9 cellular contexts compared by ENCODE assay signal in the genomic region with DNA sequence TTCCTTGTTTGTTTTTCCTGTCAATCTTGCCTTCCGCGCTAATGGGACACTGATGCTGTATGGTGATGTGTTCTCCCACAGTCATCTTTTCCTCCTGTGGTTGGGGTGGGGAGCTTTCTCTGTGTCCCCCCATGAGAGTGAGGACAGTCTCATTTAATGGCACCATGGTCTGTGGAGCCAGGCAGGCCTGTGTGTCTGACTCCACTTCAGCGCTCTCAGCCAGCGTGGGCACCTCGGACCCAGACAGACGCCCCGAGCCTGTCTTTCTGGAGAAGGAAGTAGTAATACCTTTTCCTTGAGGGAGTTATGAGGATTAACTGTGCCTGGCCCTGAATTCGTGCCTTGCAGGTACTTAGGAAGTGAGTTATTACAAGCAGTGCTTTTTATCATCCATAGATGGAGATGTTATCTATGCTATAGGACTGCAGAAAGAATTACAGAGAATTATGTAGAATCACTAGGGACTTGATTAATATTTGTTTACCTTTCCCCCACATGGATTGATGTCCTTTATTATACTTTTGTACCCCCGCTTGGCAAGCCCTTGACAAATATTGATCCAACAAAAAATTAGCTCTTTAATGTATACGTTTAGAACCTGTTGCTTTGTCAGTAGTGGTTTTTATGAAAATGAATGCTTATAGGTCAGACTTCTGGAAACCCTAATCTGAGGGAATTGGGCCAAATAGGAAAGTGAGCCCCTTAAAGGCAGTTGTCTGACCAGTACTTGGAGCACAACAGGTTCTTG.
DNase-seq lines count a peak whose midpoint lies in the region; ATAC-seq and TF ChIP-seq lines count a peak whose summit lies in the region.
"Had no signal": no experiment of that assay in that cellular context is flagged by ENCODE, and none has a peak within 500 bp of the region (broad histone marks: within the 10 kb centered on the region; RNA-seq: fewer than 3 reads in every experiment).

No MANE protein-coding gene starts in this region.

- no peak overlapping the region for H3K4me3 Mint-ChIP-seq in chondrocyte (ENCODE audit: unreplicated experiment)
- H3K4me3 Mint-ChIP-seq: activated CD4-positive, alpha-beta memory T cell treated with anti-CD3 and anti-CD28 coated beads, Interleukin-2, amount 10 ng/mL, durations not matched to agents 7 days and 5 days had no signal

- peak overlapping the region; percentile 97 for H3K27ac ChIP-seq in ACC112 (ENCODE audit: low read depth, low read length)
- peak overlapping the region; percentile 97 for H3K27ac ChIP-seq in IMR-90 (ENCODE audit: insufficient read depth, low read length)
- H3K27ac ChIP-seq in neural cell (ENCODE audit: low read length), result no peak overlapping the region

- peak overlapping the region; percentile 96 for H3K4ac ChIP-seq in IMR-90 (ENCODE audit: low read depth, low read length)

- H3K4me1 ChIP-seq in ACC112 (ENCODE audit: control insufficient read depth, insufficient read depth, low read length, unreplicated experiment), result peaks cover 81% of the 10 kb centered on the region
- peaks cover 46% of the 10 kb centered on the region for H3K4me1 ChIP-seq in IMR-90 (ENCODE audit: control insufficient read depth, insufficient read depth, low read length)

- no peak for TF ChIP-seq EP300 in neural cell (conservative IDR thresholded peaks at IDR 0.05; ENCODE audit: poor library complexity, severe bottlenecking)

- ATAC-seq in IMR-90 (ENCODE audit: low read depth), result no peak
- ATAC-seq in HG03095 (IDR thresholded peaks at IDR 0.05; ENCODE audit: unreplicated experiment), result no peak
- ATAC-seq in HG03097 (IDR thresholded peaks at IDR 0.05; ENCODE audit: low FRiP score, unreplicated experiment), result no peak

- H3K4me2 ChIP-seq in IMR-90 (ENCODE audit: low read depth, low read length), result no peak overlapping the region
- H3K4me2 ChIP-seq in neural cell (ENCODE audit: low read length), result no peak overlapping the region

- TF ChIP-seq RAD21 in IMR-90 (IDR thresholded peaks at IDR 0.05; ENCODE audit: low read length), result no peak
- TF ChIP-seq RAD21 in neural cell (conservative IDR thresholded peaks at IDR 0.05), result no peak

- CTCF ChIA-PET in IMR-90 (lab: Yijun Ruan, JAX), result interaction anchor here (1.0 kb wide), 1 partner anchor 26 kb away, joined by 3 read pairs; no protein-coding TSS in a partner anchor

- H3K23ac ChIP-seq in IMR-90 (ENCODE audit: low read depth, low read length), result peak overlapping the region; percentile 96

- H3K14ac ChIP-seq in IMR-90 (replicated peaks; ENCODE audit: low read depth, low read length), result peak overlapping the region; percentile 96

- H3K9me2 ChIP-seq in neural cell (ENCODE audit: insufficient read depth, low read length), result no peaks in the 10 kb centered on the region

- H3K36me3 Mint-ChIP-seq in chondrocyte (ENCODE audit: low read depth), result no peaks in the 10 kb centered on the region

- H2AFZ ChIP-seq in ACC112 (ENCODE audit: low read length, unreplicated experiment), result no peak overlapping the region
- H2AFZ ChIP-seq in IMR-90 (replicated peaks; ENCODE audit: low read length, poor library complexity), result peak overlapping the region; percentile 36
- no peak overlapping the region for H2AFZ ChIP-seq in neural cell (ENCODE audit: low read depth, low read length)

- H3K27me3 ChIP-seq in ACC112 (ENCODE audit: insufficient read depth, low read length) (no peaks in the 10 kb centered on the region), IMR-90 (ENCODE audit: control insufficient read depth, insufficient read depth, low read length) (no peaks in the 10 kb centered on the region), neural cell (ENCODE audit: insufficient read depth, low read depth, low read length) (no peaks in the 10 kb centered on the region)

- H2AK5ac ChIP-seq in IMR-90 (ENCODE audit: low read depth, low read length), result peak overlapping the region; percentile 99

- H4K5ac ChIP-seq in IMR-90 (ENCODE audit: low read depth, low read length), result peak overlapping the region; percentile 85

- intact Hi-C loops in IMR-90 (cut with micrococcal nuclease), result no loop called here

- in situ Hi-C loops in IMR-90 (cut with MboI; ENCODE audit: low sequenced_read_pairs), result no loop called here

- H4K8ac ChIP-seq in IMR-90 (ENCODE audit: low read depth in 2 of 2, low read length in 2 of 2), result peak overlapping the region; percentile 63 to 86

- no peak overlapping the region for H3K4me3 ChIP-seq in ACC112 (ENCODE audit: low read depth, low read length)
- H3K4me3 ChIP-seq in IMR-90 (ENCODE audit: insufficient read depth, low read depth, low read length), result no peak overlapping the region
- H3K4me3 ChIP-seq in neural cell (ENCODE audit: low read length), result no peak overlapping the region

- H3K27me3 Mint-ChIP-seq in chondrocyte (ENCODE audit: low read depth), result no peaks in the 10 kb centered on the region
- H3K27me3 Mint-ChIP-seq: activated CD4-positive, alpha-beta memory T cell treated with anti-CD3 and anti-CD28 coated beads, Interleukin-2, amount 10 ng/mL, durations not matched to agents 7 days and 5 days had no signal

- peak overlapping the region; percentile 94 for H2BK20ac ChIP-seq in IMR-90 (ENCODE audit: low read depth, low read length)

- H2BK15ac ChIP-seq in IMR-90 (ENCODE audit: low read depth, low read length), result peak overlapping the region; percentile 85; the same call in 2 of the 3 replicates

- TF ChIP-seq POLR2A in IMR-90 (IDR thresholded peaks at IDR 0.05; ENCODE audit: low read depth, low read length), result no peak

- H4K20me1 ChIP-seq in IMR-90 (ENCODE audit: insufficient read depth, low read length), result peaks cover 30% of the 10 kb centered on the region
- H4K20me1 ChIP-seq in neural cell (ENCODE audit: insufficient read depth), result peaks cover 4% of the 10 kb centered on the region

- H3K36me3 ChIP-seq in ACC112 (ENCODE audit: insufficient read depth, low read length) (no peaks in the 10 kb centered on the region), IMR-90 (ENCODE audit: control insufficient read depth, insufficient read depth, low read length) (no peaks in the 10 kb centered on the region), neural cell (ENCODE audit: insufficient read depth, low read length) (no peaks in the 10 kb centered on the region)

- peak overlapping the region; percentile 60 for H2AK9ac ChIP-seq in IMR-90 (replicated peaks; ENCODE audit: low read depth, low read length, poor library complexity)

- no peaks in the 10 kb centered on the region for H3F3A ChIP-seq in neural cell (ENCODE audit: insufficient read depth, low read length, poor library complexity, severe bottlenecking)

- TF ChIP-seq CTCF in IMR-90 (conservative IDR thresholded peaks at IDR 0.05; ENCODE audit: low read depth, low read length) (no peak), chondrocyte (IDR thresholded peaks at IDR 0.05) (peak; percentile 70), neural cell (IDR thresholded peaks at IDR 0.05; ENCODE audit: poor library complexity, severe bottlenecking) (peak; percentile 26)

- no CpG with 5 or more reads among the region's 10 CpGs for WGBS in IMR-90 (ENCODE audit: extremely low coverage in 2 of 2, insufficient read length in 1 of 2), 2 experiments

- peak overlapping the region; percentile 90; the same call in 1 of the 2 replicates for H3K56ac ChIP-seq in IMR-90 (ENCODE audit: extremely low read depth, insufficient read depth, low read length)

- POLR2A ChIA-PET in IMR-90 (lab: Charles Lee; ENCODE audit: unreplicated experiment), result no interaction called here

- H3K79me2 ChIP-seq in ACC112 (ENCODE audit: control insufficient read depth, insufficient read depth, low read length, unreplicated experiment), result peaks cover 59% of the 10 kb centered on the region
- peaks cover 57% of the 10 kb centered on the region for H3K79me2 ChIP-seq in neural cell (replicated peaks; ENCODE audit: insufficient read depth, low read length)

- peak overlapping the region; percentile 95 for H2BK120ac ChIP-seq in IMR-90 (ENCODE audit: low read depth, low read length)

- peaks cover 98% of the 10 kb centered on the region for H3K4me1 Mint-ChIP-seq in chondrocyte (ENCODE audit: low read depth)

- dilution Hi-C loops in IMR-90 (cut with HindIII; ENCODE audit: low sequenced_read_pairs, unreplicated experiment), result no loop called here

- H3K9ac ChIP-seq in IMR-90 (ENCODE audit: low read depth, low read length), result peak overlapping the region; percentile 60
- H3K9ac ChIP-seq in neural cell (ENCODE audit: low read length), result no peak overlapping the region

- H3K9me1 ChIP-seq in IMR-90 (ENCODE audit: insufficient read depth, low read length), result peaks cover 19% of the 10 kb centered on the region

- DNase-seq in IMR-90 (no peak), chondrocyte (ENCODE audit: low spot score) (no peak), HuH-7 (ENCODE audit: low spot score) (no peak), NCI-H146 treated with DMSO at 0.1 percent for 48 hours (lab: John Stamatoyannopoulos, UW; ENCODE audit: unreplicated experiment) (no peak)
- DNase-seq: activated CD4-positive, alpha-beta memory T cell treated with anti-CD3 and anti-CD28 coated beads, Interleukin-2, amount 10 ng/mL, durations not matched to agents 7 days and 5 days had no signal

- BruUV-seq in IMR-90 (replicated peaks; lab: Mats Ljungman, UMichigan), result no TSS peak

- peak overlapping the region; percentile 92 for H3K18ac ChIP-seq in IMR-90 (ENCODE audit: low read depth, low read length)

- H3K27ac Mint-ChIP-seq in chondrocyte (ENCODE audit: unreplicated experiment), result peak overlapping the region; percentile 96
- H3K27ac Mint-ChIP-seq: activated CD4-positive, alpha-beta memory T cell treated with anti-CD3 and anti-CD28 coated beads, Interleukin-2, amount 10 ng/mL, durations not matched to agents 7 days and 5 days had no signal

- no peaks in the 10 kb centered on the region for H3K9me3 Mint-ChIP-seq in chondrocyte (ENCODE audit: low read depth)
- H3K9me3 Mint-ChIP-seq: activated CD4-positive, alpha-beta memory T cell treated with anti-CD3 and anti-CD28 coated beads, Interleukin-2, amount 10 ng/mL, durations not matched to agents 7 days and 5 days had no signal

- H3K79me1 ChIP-seq in IMR-90 (ENCODE audit: low read depth in 1 of 2, low read length in 2 of 2), result peaks cover 23 to 83% of the 10 kb centered on the region in 2 experiments

- H3K9me3 ChIP-seq in IMR-90 (ENCODE audit: control insufficient read depth, insufficient read depth, low read length), result no peaks in the 10 kb centered on the region
- H3K9me3 ChIP-seq in neural cell (ENCODE audit: low read length), result no peaks in the 10 kb centered on the region

- H4K91ac ChIP-seq in IMR-90 (ENCODE audit: insufficient read depth, low read depth, low read length), result peak overlapping the region; percentile 93

- peak overlapping the region; percentile 87 for H2BK5ac ChIP-seq in IMR-90 (ENCODE audit: low read depth, low read length, poor library complexity, severe bottlenecking)

TF ChIP-seq in IMR-90, 13 proteins besides CTCF, POLR2A, EP300 and RAD21 (continues in another document):
- TF ChIP-seq MAZ (IDR thresholded peaks at IDR 0.05; ENCODE audit: borderline replicate concordance, low read depth, low read length), result no peak
- TF ChIP-seq MAFK (IDR thresholded peaks at IDR 0.05; ENCODE audit: low read depth, low read length), result no peak
- no peak for TF ChIP-seq RCOR1 (IDR thresholded peaks at IDR 0.05; ENCODE audit: insufficient replicate concordance, low read length)

TF ChIP-seq in neural cell, 6 proteins besides CTCF, POLR2A, EP300 and RAD21 (continues in another document):
- no peak for TF ChIP-seq EZH2 (IDR thresholded peaks at IDR 0.05; ENCODE audit: borderline replicate concordance, insufficient read depth, low read length, poor library complexity, severe bottlenecking)
